ENCODE assay signal across 14 cellular contexts in the genomic region with DNA sequence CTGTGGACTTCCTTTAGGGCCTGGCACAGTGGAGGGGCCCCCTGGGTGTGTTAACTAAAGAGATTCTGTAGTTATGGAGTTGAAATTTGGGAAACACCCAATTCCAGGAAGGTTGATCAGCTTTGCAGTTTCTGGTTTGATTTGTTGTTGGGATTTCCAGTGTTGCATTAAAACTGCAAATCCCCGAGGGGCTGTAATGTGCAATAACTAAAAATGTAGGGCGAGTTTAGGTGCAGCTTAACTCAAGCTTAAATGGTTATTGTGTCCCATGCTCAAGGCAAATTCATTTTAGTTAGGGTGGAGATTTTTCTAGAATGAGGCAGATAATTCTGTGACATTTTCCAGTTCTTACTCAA.
"Had no signal": no experiment of that assay in that cellular context is flagged by ENCODE, and none has a peak within 500 bp of the region (broad histone marks: within the 10 kb centered on the region; RNA-seq: fewer than 3 reads in every experiment).

No MANE protein-coding gene starts in this region.

- H3K4me3 ChIP-seq: ascending aorta, heart left ventricle, lower lobe of right lung, transverse colon had no signal

- H3K27ac ChIP-seq: ascending aorta, lower lobe of right lung, transverse colon had no signal

- ATAC-seq: esophagus mucosa had no signal

- H3K4me1 Mint-ChIP-seq: activated CD4-positive, alpha-beta T cell treated with anti-CD3 and anti-CD28 coated beads, Interleukin-2, amount 10 ng/mL, durations not matched to agents 7 days and 5 days had no signal

- H3K9me3 ChIP-seq: ascending aorta, heart left ventricle, lower lobe of right lung, transverse colon had no signal

- H3K27me3 ChIP-seq: ascending aorta, heart left ventricle, transverse colon had no signal

- DNase-seq: activated CD4-positive, alpha-beta T cell treated with anti-CD3 and anti-CD28 coated beads, Interleukin-2, amount 10 ng/mL, durations not matched to agents 7 days and 5 days; activated CD8-positive, alpha-beta memory T cell treated with anti-CD3 and anti-CD28 coated beads, Interleukin-2, amount 50 U/mL, for 48 hours; activated naive CD4-positive, alpha-beta T cell; foreskin melanocyte; immature natural killer cell; lower lobe of right lung; naive B cell; stimulated activated CD4-positive, alpha-beta T cell treated with anti-CD3 and anti-CD28 coated beads, Interleukin-2, amount 100 ng/mL, for 48 hours; stimulated activated naive B cell treated with anti-CD40 and anti-IgM and Interleukin-4, amounts not matched to agents 10 μg/mL and 1 μg/mL and 100 μg/mL, for 72 hours; transverse colon had no signal

- H3K27me3 Mint-ChIP-seq: activated CD4-positive, alpha-beta T cell treated with anti-CD3 and anti-CD28 coated beads, Interleukin-2, amount 10 ng/mL, durations not matched to agents 7 days and 5 days; naive B cell; stimulated activated naive B cell treated with anti-CD40 and anti-IgM and Interleukin-4, amounts not matched to agents 10 μg/mL and 1 μg/mL and 100 μg/mL, for 72 hours had no signal

- H3K4me3 Mint-ChIP-seq: activated CD4-positive, alpha-beta T cell treated with anti-CD3 and anti-CD28 coated beads, Interleukin-2, amount 10 ng/mL, durations not matched to agents 7 days and 5 days; immature natural killer cell; stimulated activated naive B cell treated with anti-CD40 and anti-IgM and Interleukin-4, amounts not matched to agents 10 μg/mL and 1 μg/mL and 100 μg/mL, for 72 hours; T-helper 2 cell treated with Interferon-gamma antibody and Interleukin-4, amounts not matched to agents 5 μg/mL and 100 μg/mL, for 36 hours had no signal

- H3K4me1 ChIP-seq: ascending aorta had no signal

- H3K27ac Mint-ChIP-seq: activated CD4-positive, alpha-beta T cell treated with anti-CD3 and anti-CD28 coated beads, Interleukin-2, amount 10 ng/mL, durations not matched to agents 7 days and 5 days; stimulated activated naive B cell treated with anti-CD40 and anti-IgM and Interleukin-4, amounts not matched to agents 10 μg/mL and 1 μg/mL and 100 μg/mL, for 72 hours; T-helper 2 cell treated with Interferon-gamma antibody and Interleukin-4, amounts not matched to agents 5 μg/mL and 100 μg/mL, for 36 hours had no signal

- H3K9me3 Mint-ChIP-seq: immature natural killer cell had no signal

- H3K36me3 Mint-ChIP-seq: naive B cell had no signal

- H3K36me3 ChIP-seq: ascending aorta, heart left ventricle, lower lobe of right lung, transverse colon had no signal
